Comparison of ENCODE assay signal across 24 cellular contexts in genomic region chr2:21280793-21281192, GRCh38.
DNase-seq lines count a peak whose midpoint lies in the region; ATAC-seq lines count a peak whose summit lies in the region.
"Had no signal": no experiment of that assay in that cellular context is flagged by ENCODE, and none has a peak within 500 bp of the region (broad histone marks: within the 10 kb centered on the region; RNA-seq: fewer than 3 reads in every experiment).

No MANE protein-coding gene starts in this region.

- DNase-seq in DMS 273 (lab: John Stamatoyannopoulos, UW; ENCODE audit: unreplicated experiment), result peak; percentile 19
- DNase-seq in DMS 273 treated with DMSO at 0.1 percent for 48 hours (lab: John Stamatoyannopoulos, UW), result no peak
- no peak for DNase-seq in Right ventricle myocardium superior
- DNase-seq in cardiac septum (ENCODE audit: low spot score), result no peak
- no peak for DNase-seq in right cardiac atrium
- DNase-seq in HuH-7 (ENCODE audit: low spot score), result no peak
- DNase-seq in activated CD4-positive, alpha-beta T cell treated with anti-CD3 and anti-CD28 coated beads for 1 hour, result no peak
- no peak for DNase-seq in head of caudate nucleus
- DNase-seq: CD8-positive, alpha-beta T cell; DMS153; GM23248; H7; KG1; MG63; NCI-H1694; NCI-H2029 treated with DMSO at 0.1 percent for 48 hours; NCI-H2171; NCI-H345; NCI-H510A treated with DMSO at 0.1 percent for 48 hours; NCI-H774; PC-9; SHP77 had no signal

- H3K27me3 ChIP-seq in right cardiac atrium (ENCODE audit: control insufficient read depth, insufficient read depth), result no peaks in the 10 kb centered on the region
- H3K27me3 ChIP-seq: MG63 had no signal

- no peak overlapping the region for H3K4me3 ChIP-seq in right cardiac atrium (ENCODE audit: low read length)
- H3K4me3 ChIP-seq: GM23248, MG63, PC-9 had no signal

- ATAC-seq in Right ventricle myocardium superior (ENCODE audit: poor library complexity) (peak; percentile 68), right cardiac atrium (no peak)
- ATAC-seq: CD8-positive, alpha-beta T cell had no signal

- H3K4me1 ChIP-seq in right cardiac atrium (ENCODE audit: control insufficient read depth, insufficient read depth, low read length), result no peaks in the 10 kb centered on the region

- intact Hi-C loops in Right ventricle myocardium superior (cut with DNase I), result no loop called here
- intact Hi-C loops in cardiac septum (cut with DNase I), result no loop called here
- intact Hi-C loops in right cardiac atrium (cut with DNase I), result no loop called here
- intact Hi-C loops in head of caudate nucleus (cut with DNase I), result no loop called here

- WGBS in right cardiac atrium, result 39% methylated on average over 4 of the region's 4 CpGs

- H3K9me3 ChIP-seq in right cardiac atrium (ENCODE audit: control insufficient read depth, low read length), result no peaks in the 10 kb centered on the region
- H3K9me3 ChIP-seq: MG63 had no signal

- H3K27ac ChIP-seq in right cardiac atrium (ENCODE audit: low read length), result peak overlapping the region; percentile 89
- H3K27ac ChIP-seq: 22Rv1, C4-2B, GM23248, PC-9 had no signal
